Comparison of ENCODE assay signal across 9 cellular contexts in the genomic region with DNA sequence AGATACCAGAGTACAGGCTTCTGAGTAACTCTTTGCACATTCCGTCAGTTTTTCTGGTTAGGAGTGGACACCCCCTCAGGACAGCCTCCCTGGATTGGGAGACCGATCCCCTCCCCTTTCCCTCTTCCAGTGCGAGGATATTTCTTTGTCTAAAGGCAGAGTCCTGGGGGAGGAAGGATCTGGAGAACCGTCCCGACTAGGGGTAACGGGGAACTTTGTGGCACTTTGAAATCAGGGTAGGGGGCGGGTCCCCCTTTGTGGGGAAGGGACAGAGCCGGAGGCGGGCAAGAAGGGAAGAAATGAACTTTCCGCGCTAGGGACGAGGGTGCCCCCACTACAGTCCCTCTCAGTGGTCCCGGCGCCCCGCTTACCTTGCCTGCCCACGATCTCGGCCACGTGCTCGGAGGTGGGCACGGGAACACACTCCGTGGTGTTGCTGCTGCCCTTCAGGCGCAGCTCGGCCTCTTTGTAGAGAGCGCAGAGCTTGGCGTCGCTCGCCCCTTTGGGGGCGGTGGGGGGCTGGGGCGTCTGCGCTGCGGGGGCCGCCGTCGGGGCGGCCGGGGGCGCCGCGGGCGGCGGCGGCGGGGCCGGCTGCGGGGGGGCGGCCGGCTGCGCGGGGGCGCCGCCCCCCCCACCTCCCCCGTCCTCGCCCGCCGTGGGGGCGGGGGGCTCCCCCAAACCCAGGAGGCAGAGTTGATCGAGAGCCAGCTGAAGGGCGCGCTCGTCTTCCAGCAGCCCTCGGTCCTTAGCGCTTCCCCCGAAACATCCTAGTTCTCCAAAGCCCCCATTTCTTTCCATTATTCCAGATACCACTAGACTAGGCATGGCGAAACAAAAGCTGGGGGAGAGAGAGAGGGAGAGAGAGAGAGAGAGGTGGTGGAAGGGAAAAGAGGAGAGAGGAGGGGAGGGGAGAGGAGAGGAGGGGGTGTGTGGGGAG.
A peak's percentile ranks its signal among the peaks of the same experiment; 100 is the strongest.
DNase-seq lines count a peak whose midpoint lies in the region; ATAC-seq, FAIRE-seq and TF ChIP-seq lines count a peak whose summit lies in the region.
"Had no signal": no experiment of that assay in that cellular context is flagged by ENCODE, and none has a peak within 500 bp of the region (broad histone marks: within the 10 kb centered on the region; RNA-seq: fewer than 3 reads in every experiment).

No MANE protein-coding gene starts in this region.

- H3K4me3 ChIP-seq in AG04449 (ENCODE audit: low read depth, low read length) (peak overlapping the region; percentile 80), astrocyte of the cerebellum (ENCODE audit: low read depth, low read length) (peak overlapping the region; percentile 64), mucosa of stomach (ENCODE audit: low read length) (no peak overlapping the region)

- peak overlapping the region; percentile 64 for H3K9ac ChIP-seq in mucosa of stomach (ENCODE audit: low read length)

- no peaks in the 10 kb centered on the region for H3K9me3 ChIP-seq in mucosa of stomach (ENCODE audit: control insufficient read depth, low read length)

- no peaks in the 10 kb centered on the region for H3K27me3 ChIP-seq in mucosa of stomach (ENCODE audit: control insufficient read depth, insufficient read depth, low read length)

- no peaks in the 10 kb centered on the region for H3K36me3 ChIP-seq in mucosa of stomach (ENCODE audit: control insufficient read depth, insufficient read depth, low read length)

- CTCF ChIA-PET in AG04449 (lab: Yijun Ruan, JAX) = interaction anchor here (8.1 to 29.5 kb wide), 2 partner anchors 15 to 52 kb away, joined by 63 to 1837 read pairs; a partner anchor contains a TSS

- TF ChIP-seq CTCF in AG04449 (IDR thresholded peaks at IDR 0.05; ENCODE audit: insufficient read depth, low read length, missing control alignments) = no peak
- TF ChIP-seq CTCF in astrocyte of the cerebellum (IDR thresholded peaks at IDR 0.05; ENCODE audit: low read depth, low read length, missing control alignments) = no peak

- H3K4me1 ChIP-seq in mucosa of stomach (ENCODE audit: control insufficient read depth, insufficient read depth, low read length) = peaks cover 11% of the 10 kb centered on the region

- no peak for ATAC-seq in HG03097 (IDR thresholded peaks at IDR 0.05; ENCODE audit: low FRiP score, unreplicated experiment)
- ATAC-seq in GM19351 (IDR thresholded peaks at IDR 0.05; ENCODE audit: unreplicated experiment) = no peak

- POLR2A ChIA-PET in AG04449 (lab: Yijun Ruan, JAX) = no interaction called here

- DNase-seq in AG04449 (ENCODE audit: low read depth, low spot score) (no peak), HTR-8/SVneo (ENCODE audit: insufficient read length, low spot score) (peak; percentile 27), astrocyte of the cerebellum (ENCODE audit: low read depth) (no peak), hippocampal formation (lab: John Stamatoyannopoulos, UW) (no peak)
- no peak for DNase-seq in stimulated activated CD8-positive, alpha-beta memory T cell treated with anti-CD3 and anti-CD28 coated beads, Interleukin-4, amount 100 ng/mL, for 48 hours
- DNase-seq: GOT3 had no signal

- no peak for FAIRE-seq in HTR-8/SVneo (lab: Jason Lieb, UNC)

- in situ Hi-C loops in astrocyte of the cerebellum (cut with HindIII; ENCODE audit: low sequenced_read_pairs) = no loop called here
